Comparison of ENCODE assay signal across 7 cellular contexts in genomic region chr10:133379152-133379800, GRCh38. TPM values are rescaled to one million over a fixed set of nuclear protein-coding genes. Genes with fewer than 3 reads are reported as not detected.
DNase-seq lines count a peak whose midpoint lies in the region; ATAC-seq and TF ChIP-seq lines count a peak whose summit lies in the region.

Gene PAOX (plus strand): TSS chr10:133379262. CDS start chr10:133379317, 55 bp downstream.

- WGBS in upper lobe of left lung, 2 donors, result 7 to 32% methylated on average over 6 to 29 of the region's 78 CpGs

- H3K27me3 Mint-ChIP-seq in activated T-helper 1 cell treated with anti-CD3 and anti-CD28 coated beads, Interleukin-12 subunit alpha, Interleukin-12 subunit beta, Interleukin-2, Interleukin-4 antibody, amounts not matched to agents 30 ng/mL and 10 ng/mL and 1 ng/mL, durations not matched to agents 14 hours and 24 hours and 36 hours (ENCODE audit: insufficient read depth), result peaks cover 14% of the 10 kb centered on the region
- H3K27me3 Mint-ChIP-seq in natural killer cell (ENCODE audit: low read depth in 2 of 2), result no peaks in the 10 kb centered on the region

- no peaks in the 10 kb centered on the region for H3K9me3 Mint-ChIP-seq in activated T-helper 1 cell treated with anti-CD3 and anti-CD28 coated beads, Interleukin-12 subunit alpha, Interleukin-12 subunit beta, Interleukin-2, Interleukin-4 antibody, amounts not matched to agents 30 ng/mL and 10 ng/mL and 1 ng/mL, durations not matched to agents 14 hours and 24 hours and 36 hours
- H3K9me3 Mint-ChIP-seq in natural killer cell, result no peaks in the 10 kb centered on the region

- H3K4me3 Mint-ChIP-seq in activated T-helper 1 cell treated with anti-CD3 and anti-CD28 coated beads, Interleukin-12 subunit alpha, Interleukin-12 subunit beta, Interleukin-2, Interleukin-4 antibody, amounts not matched to agents 30 ng/mL and 10 ng/mL and 1 ng/mL, durations not matched to agents 14 hours and 24 hours and 36 hours, result peak within 1 kb of the TSS; percentile 79
- peak within 1 kb of the TSS; percentile 86 for H3K4me3 Mint-ChIP-seq in natural killer cell

- TF ChIP-seq EP300 in upper lobe of left lung (IDR thresholded peaks at IDR 0.05), result no peak

- ATAC-seq in natural killer cell, result peak; percentile 65 to 69 (median 67)
- ATAC-seq in upper lobe of left lung (ENCODE audit: low FRiP score in 2 of 2), result peak; percentile 53 to 79

- H3K9me3 ChIP-seq in upper lobe of left lung, result no peaks in the 10 kb centered on the region

- TF ChIP-seq CTCF in natural killer cell (IDR thresholded peaks at IDR 0.05) (no peak), upper lobe of left lung (IDR thresholded peaks at IDR 0.05) (no peak)

- peak within 1 kb of the TSS; percentile 71 to 87 (median 83) for H3K27ac ChIP-seq in upper lobe of left lung

- peaks cover 15 to 27% (median 18%) of the 10 kb centered on the region in 4 donors for H3K4me1 ChIP-seq in upper lobe of left lung

- H3K36me3 ChIP-seq in upper lobe of left lung, result peaks cover 0 to 8% (median 2%) of the 10 kb centered on the region in 4 donors

- DNase-seq in HCEC 1CT (peak; percentile 42), NCI-H460 (ENCODE audit: extremely low read depth, low read depth) (peak; percentile 50), fibroblast of peridontal ligament (ENCODE audit: extremely low read depth) (peak; percentile 48), natural killer cell (peak; percentile 51), upper lobe of left lung (peak; percentile 66 to 93)
- DNase-seq in activated T-helper 1 cell treated with anti-CD3 and anti-CD28 coated beads, Interleukin-12 subunit alpha, Interleukin-12 subunit beta, Interleukin-2, Interleukin-4 antibody, amounts not matched to agents 30 ng/mL and 10 ng/mL and 1 ng/mL, durations not matched to agents 14 hours and 24 hours and 36 hours (ENCODE audit: low spot score), result peak; percentile 58

- intact Hi-C loops in activated T-helper 1 cell treated with anti-CD3 and anti-CD28 coated beads, Interleukin-12 subunit alpha, Interleukin-12 subunit beta, Interleukin-2, Interleukin-4 antibody, amounts not matched to agents 30 ng/mL and 10 ng/mL and 1 ng/mL, durations not matched to agents 14 hours and 24 hours and 36 hours (cut with micrococcal nuclease), result loop anchor here (1.0 to 10.0 kb wide), 8 partner anchors 11 to 1194 kb away; partner anchors contain the start of genes DPYSL4, INPP5A and MTG1
- intact Hi-C loops in natural killer cell (cut with micrococcal nuclease), result no loop called here

- peak; percentile 67 for TF ChIP-seq POLR2A in GM15510 (IDR thresholded peaks at IDR 0.05; ENCODE audit: borderline replicate concordance, extremely low read depth, insufficient read length)
- TF ChIP-seq POLR2A in upper lobe of left lung (IDR thresholded peaks at IDR 0.05), result peak in 2 of 4 donors; percentile 34 to 61

- H3K27me3 ChIP-seq in upper lobe of left lung, result no peaks in the 10 kb centered on the region

- peak within 1 kb of the TSS; percentile 44 for H3K27ac Mint-ChIP-seq in activated T-helper 1 cell treated with anti-CD3 and anti-CD28 coated beads, Interleukin-12 subunit alpha, Interleukin-12 subunit beta, Interleukin-2, Interleukin-4 antibody, amounts not matched to agents 30 ng/mL and 10 ng/mL and 1 ng/mL, durations not matched to agents 14 hours and 24 hours and 36 hours
- H3K27ac Mint-ChIP-seq in natural killer cell, result peak within 1 kb of the TSS in 1 of 2 donors; percentile 72

- peaks cover 4% of the 10 kb centered on the region for H3K36me3 Mint-ChIP-seq in activated T-helper 1 cell treated with anti-CD3 and anti-CD28 coated beads, Interleukin-12 subunit alpha, Interleukin-12 subunit beta, Interleukin-2, Interleukin-4 antibody, amounts not matched to agents 30 ng/mL and 10 ng/mL and 1 ng/mL, durations not matched to agents 14 hours and 24 hours and 36 hours (ENCODE audit: low read depth)
- no peaks in the 10 kb centered on the region for H3K36me3 Mint-ChIP-seq in natural killer cell

- peak within 1 kb of the TSS; percentile 94 to 99 (median 97) for H3K4me3 ChIP-seq in upper lobe of left lung

- H3K4me1 Mint-ChIP-seq in activated T-helper 1 cell treated with anti-CD3 and anti-CD28 coated beads, Interleukin-12 subunit alpha, Interleukin-12 subunit beta, Interleukin-2, Interleukin-4 antibody, amounts not matched to agents 30 ng/mL and 10 ng/mL and 1 ng/mL, durations not matched to agents 14 hours and 24 hours and 36 hours (ENCODE audit: low read depth), result peaks cover 6% of the 10 kb centered on the region
- peaks cover 0 to 14% of the 10 kb centered on the region in 2 donors for H3K4me1 Mint-ChIP-seq in natural killer cell

RNA-seq across cellular contexts. Expression of gene PAOX, which starts in this region (rescaled TPM):
- 1.1 and 1.6 TPM in 2 replicates for total RNA-seq in NCI-H460 (2014; rRNA removed; shearing (Covaris generic))
- polyA plus RNA-seq in NCI-H460 (2014; cell fraction: nucleus; rRNA removed), result 3.0 and 3.4 TPM in 2 replicates
- 6.6 and 7.5 TPM in 2 replicates for total RNA-seq in activated T-helper 1 cell treated with anti-CD3 and anti-CD28 coated beads, Interleukin-12 subunit alpha, Interleukin-12 subunit beta, Interleukin-2, Interleukin-4 antibody, amounts not matched to agents 30 ng/mL and 10 ng/mL and 1 ng/mL, durations not matched to agents 14 hours and 24 hours and 36 hours
- 1 to 10 TPM; 4.2 to 5.8 (median 5.5) TPM for total RNA-seq in natural killer cell
- 10 to 100 TPM in 3 of 6 donors, 1 to 10 TPM in 3; 4.7 to 24.1 (median 10.3) TPM for total RNA-seq in upper lobe of left lung

Comparison
In these comparisons a context has a peak if more than half of its experiments do, and no peak if none do; other contexts are left out.
1. Peak in every context shown above with its lines: DNase-seq, ATAC-seq, H3K4me3 ChIP-seq and H3K27ac ChIP-seq.